ENCODE assay signal across 9 cellular contexts in genomic region chr7:50359995-50360925, GRCh38. TPM values are rescaled to one million over a fixed set of nuclear protein-coding genes. Genes with fewer than 3 reads are reported as not detected.
A peak's percentile ranks its signal among the peaks of the same experiment; 100 is the strongest.
DNase-seq lines count a peak whose midpoint lies in the region; ATAC-seq and TF ChIP-seq lines count a peak whose summit lies in the region.
"Had no signal": no experiment of that assay in that cellular context is flagged by ENCODE, and none has a peak within 500 bp of the region (broad histone marks: within the 10 kb centered on the region; RNA-seq: fewer than 3 reads in every experiment).

No MANE protein-coding gene starts in this region.

- CTCF ChIA-PET in SK-N-SH (lab: Yijun Ruan, JAX): interaction anchor here (1.5 to 3.8 kb wide), 3 partner anchors 10 to 155 kb away, joined by 4 to 11 read pairs (median 11); no protein-coding TSS in a partner anchor

- H3K27me3 Mint-ChIP-seq in neural crest cell (ENCODE audit: low read depth): no peaks in the 10 kb centered on the region

- 0 out of 2 replicates have a peak, but pooled peaks cover 4% of the 10 kb centered on the region for H3K27me3 ChIP-seq in SK-N-SH (ENCODE audit: insufficient read depth)
- no peaks in the 10 kb centered on the region for H3K27me3 ChIP-seq in vagina

- H3K27ac ChIP-seq in SK-N-SH (ENCODE audit: low read depth in 2 of 2, low read length in 1 of 2) (no peak overlapping the region), vagina (peak overlapping the region; percentile 10)

- no peaks in the 10 kb centered on the region for H3K9me2 ChIP-seq in SK-N-SH

- H3K4me2 ChIP-seq in SK-N-SH: no peak overlapping the region

- H2AFZ ChIP-seq in SK-N-SH (ENCODE audit: low read depth): no peak overlapping the region

- no peaks in the 10 kb centered on the region for H3K79me2 ChIP-seq in SK-N-SH (ENCODE audit: insufficient read depth)

- DNase-seq in SK-N-SH: peak; percentile 57
- DNase-seq in activated naive CD4-positive, alpha-beta T cell (lab: John Stamatoyannopoulos, UW): peak; percentile 41 to 68 (median 63)
- no peak for DNase-seq in neural crest cell (ENCODE audit: low read depth, low spot score)
- DNase-seq in vagina (ENCODE audit: extremely low spot score in 2 of 2): no peak
- no peak for DNase-seq in NOMO-1 treated with dmso at 0.1 percent for 144 hours (lab: John Stamatoyannopoulos, UW; ENCODE audit: unreplicated experiment)
- DNase-seq in Right ventricle myocardium inferior (ENCODE audit: missing footprints): no peak
- DNase-seq in NCI-H2227 treated with DMSO at 0.1 percent for 48 hours (lab: John Stamatoyannopoulos, UW): no peak
- DNase-seq: 8988T had no signal

- H3K4me1 ChIP-seq in SK-N-SH (ENCODE audit: control insufficient read depth in 1 of 2, insufficient read depth in 2 of 2, low read depth in 1 of 2, low read length in 1 of 2) (peaks cover 0 to 11% of the 10 kb centered on the region in 2 experiments; a peak in 1 of 4 replicates), vagina (no peaks in the 10 kb centered on the region)

- no peaks in the 10 kb centered on the region for H3F3A ChIP-seq in SK-N-SH (replicated peaks; ENCODE audit: insufficient read depth)

- H3K4me3 ChIP-seq in SK-N-SH (ENCODE audit: low read depth in 2 of 2, low read length in 1 of 2): no peak overlapping the region
- H3K4me3 ChIP-seq in vagina: no peak overlapping the region

- POLR2A ChIA-PET in SK-N-SH (lab: Yijun Ruan, JAX): no interaction called here

- H3K36me3 Mint-ChIP-seq in neural crest cell (ENCODE audit: low read depth): peaks cover 3% of the 10 kb centered on the region

- H3K9me3 Mint-ChIP-seq in neural crest cell: no peaks in the 10 kb centered on the region

- H4K20me1 ChIP-seq in SK-N-SH (ENCODE audit: insufficient read depth): no peaks in the 10 kb centered on the region

- ATAC-seq in SK-N-SH treated with all-trans-retinoic acid at 6 μM for 48 hours (no peak; the same call in 2 of the 3 replicates), Right ventricle myocardium inferior (no peak)

- TF ChIP-seq POLR2A in vagina (IDR thresholded peaks at IDR 0.05): peak in 1 of 2 donors; percentile 22

- no peaks in the 10 kb centered on the region for H3K4me1 Mint-ChIP-seq in neural crest cell

- H3K4me3 Mint-ChIP-seq in neural crest cell: no peak overlapping the region

- no peak for TF ChIP-seq RAD21 in SK-N-SH (IDR thresholded peaks at IDR 0.05; ENCODE audit: low read length)

- H3K9me3 ChIP-seq in SK-N-SH (no peaks in the 10 kb centered on the region), vagina (no peaks in the 10 kb centered on the region)

- intact Hi-C loops in vagina (cut with DNase I) (no loop called here), Right ventricle myocardium inferior (cut with DNase I) (no loop called here)

- no peak overlapping the region for H3K9ac ChIP-seq in SK-N-SH

- H3K36me3 ChIP-seq in SK-N-SH (replicated peaks in 1 of 2; ENCODE audit: control insufficient read depth in 1 of 2, insufficient read depth in 2 of 2, low read length in 1 of 2): no peaks in the 10 kb centered on the region
- H3K36me3 ChIP-seq in vagina: no peaks in the 10 kb centered on the region

- 52% methylated on average over 20 of the region's 20 CpGs for WGBS in SK-N-SH (ENCODE audit: low lambda C conversion rate)

- TF ChIP-seq CTCF in SK-N-SH (IDR thresholded peaks at IDR 0.05): no peak
- no peak for TF ChIP-seq CTCF in neural crest cell (conservative IDR thresholded peaks at IDR 0.05)
- TF ChIP-seq CTCF in vagina (IDR thresholded peaks at IDR 0.05): no peak

- no peak for TF ChIP-seq EP300 in SK-N-SH (IDR thresholded peaks at IDR 0.05; ENCODE audit: borderline replicate concordance in 1 of 2, low read depth in 1 of 2, low read length in 1 of 2)

- peak overlapping the region; percentile 62 for H3K27ac Mint-ChIP-seq in neural crest cell (ENCODE audit: unreplicated experiment)

TF ChIP-seq in SK-N-SH, 30 proteins besides CTCF, POLR2A, EP300 and RAD21 (continues in another document):
- TF ChIP-seq ZBTB33 (IDR thresholded peaks at IDR 0.05; ENCODE audit: borderline replicate concordance, low read depth): no peak
- TF ChIP-seq RFX5 (IDR thresholded peaks at IDR 0.05; ENCODE audit: low read length): no peak
- TF ChIP-seq MAX (IDR thresholded peaks at IDR 0.05; ENCODE audit: low read depth): no peak
- TF ChIP-seq USF1 (IDR thresholded peaks at IDR 0.05; ENCODE audit: borderline replicate concordance, low read depth): no peak
- TF ChIP-seq FOXM1 (IDR thresholded peaks at IDR 0.05; ENCODE audit: low read depth): no peak
- no peak for TF ChIP-seq TAF1 (IDR thresholded peaks at IDR 0.05; ENCODE audit: borderline replicate concordance, low read depth, low read length)
- no peak for TF ChIP-seq SMC3 (IDR thresholded peaks at IDR 0.05; ENCODE audit: low read depth, low read length)
- TF ChIP-seq NFIC (IDR thresholded peaks at IDR 0.05; ENCODE audit: borderline replicate concordance): no peak
- no peak for TF ChIP-seq YY1 (IDR thresholded peaks at IDR 0.05; ENCODE audit: low read depth)
- no peak for TF ChIP-seq FOXJ3 (CRISPR knock-in tag; IDR thresholded peaks at IDR 0.05)
- no peak for TF ChIP-seq NRF1 (IDR thresholded peaks at IDR 0.05; ENCODE audit: low read depth, low read length)

TF ChIP-seq in SK-N-SH treated with all-trans-retinoic acid at 6 μM for 48 hours, 23 proteins besides CTCF, POLR2A, EP300 and RAD21:
- no peak for TF ChIP-seq BACH2 (CRISPR knock-in tag; IDR thresholded peaks at IDR 0.05; ENCODE audit: borderline replicate concordance)
- TF ChIP-seq CSDC2 (CRISPR knock-in tag; IDR thresholded peaks at IDR 0.05): no peak
- no peak for TF ChIP-seq ARNTL (CRISPR knock-in tag; IDR thresholded peaks at IDR 0.05; ENCODE audit: borderline replicate concordance, low read depth)
- no peak for TF ChIP-seq ZFP30 (CRISPR knock-in tag; IDR thresholded peaks at IDR 0.05)
- TF ChIP-seq PATZ1 (CRISPR knock-in tag; IDR thresholded peaks at IDR 0.05; ENCODE audit: borderline replicate concordance): no peak
- TF ChIP-seq ZC3H10 (CRISPR knock-in tag; IDR thresholded peaks at IDR 0.05): no peak
- TF ChIP-seq ZNF8 (CRISPR knock-in tag; IDR thresholded peaks at IDR 0.05): no peak
- no peak for TF ChIP-seq RARB (CRISPR knock-in tag; IDR thresholded peaks at IDR 0.05)
- TF ChIP-seq ESRRG (CRISPR knock-in tag; IDR thresholded peaks at IDR 0.05): no peak
- no peak for TF ChIP-seq ZNF565 (CRISPR knock-in tag; conservative IDR thresholded peaks at IDR 0.05; ENCODE audit: low read depth)
- no peak for TF ChIP-seq TCF4 (CRISPR knock-in tag; IDR thresholded peaks at IDR 0.05; ENCODE audit: borderline replicate concordance)

RNA-seq across cellular contexts. Expression of gene IKZF1, which starts 55.7 kb away (rescaled TPM):
- polyA plus RNA-seq in SK-N-SH (2012; rRNA removed): not detected in 2 replicates
- polyA plus RNA-seq in SK-N-SH (2012; cell fraction: cytosol; rRNA removed): not detected in 2 replicates
- not detected in 2 replicates for polyA plus RNA-seq in SK-N-SH (2012; cell fraction: nucleus; rRNA removed)
- total RNA-seq in neural crest cell (5.9 and 8.5 TPM in 2 replicates), vagina (44.9 TPM), Right ventricle myocardium inferior (3.5 TPM)

Comparison
In these comparisons a context has a peak if more than half of its experiments do, and no peak if none do; other contexts are left out.
1. DNase-seq: peak in SK-N-SH (single experiment) and activated naive CD4-positive, alpha-beta T cell (4 of 4); none in neural crest cell (single experiment), vagina (0 of 2), NOMO-1 treated with dmso at 0.1 percent for 144 hours (single experiment), Right ventricle myocardium inferior (single experiment) and NCI-H2227 treated with DMSO at 0.1 percent for 48 hours (single experiment).